Comparison of ENCODE assay signal across 1 cellular context in the genomic region with DNA sequence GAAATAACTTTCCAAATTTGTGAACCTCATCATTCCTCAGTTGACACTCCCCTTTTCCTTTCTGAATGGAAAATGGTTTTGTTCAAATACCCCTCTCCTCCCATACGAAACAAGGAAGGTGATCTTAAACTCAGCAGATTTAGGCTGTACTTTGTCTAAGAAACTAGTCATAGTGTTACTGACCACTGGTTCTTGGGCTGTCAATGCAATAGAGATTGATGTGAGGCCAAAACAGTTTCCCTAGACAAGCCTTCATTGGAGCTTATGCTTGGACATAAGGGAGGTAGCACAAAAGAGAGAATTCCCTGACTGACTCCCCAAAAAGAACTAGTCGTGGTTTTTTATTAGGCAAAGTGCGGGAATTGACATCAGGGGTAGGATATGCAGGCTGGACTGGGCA.
A peak's percentile ranks its signal among the peaks of the same experiment; 100 is the strongest.
TF ChIP-seq lines count a peak whose summit lies in the region.

No MANE protein-coding gene starts in this region.

TF ChIP-seq in K562, 482 proteins besides CTCF, POLR2A, EP300 and RAD21 (continued from another document and continues in another):
- peak; percentile 62 for TF ChIP-seq PKNOX1 (IDR thresholded peaks at IDR 0.05)
- TF ChIP-seq DPF2 (IDR thresholded peaks at IDR 0.05), result no peak
- no peak for TF ChIP-seq ZNF57 (CRISPR knock-in tag; IDR thresholded peaks at IDR 0.05)
- TF ChIP-seq, protein P1, sequence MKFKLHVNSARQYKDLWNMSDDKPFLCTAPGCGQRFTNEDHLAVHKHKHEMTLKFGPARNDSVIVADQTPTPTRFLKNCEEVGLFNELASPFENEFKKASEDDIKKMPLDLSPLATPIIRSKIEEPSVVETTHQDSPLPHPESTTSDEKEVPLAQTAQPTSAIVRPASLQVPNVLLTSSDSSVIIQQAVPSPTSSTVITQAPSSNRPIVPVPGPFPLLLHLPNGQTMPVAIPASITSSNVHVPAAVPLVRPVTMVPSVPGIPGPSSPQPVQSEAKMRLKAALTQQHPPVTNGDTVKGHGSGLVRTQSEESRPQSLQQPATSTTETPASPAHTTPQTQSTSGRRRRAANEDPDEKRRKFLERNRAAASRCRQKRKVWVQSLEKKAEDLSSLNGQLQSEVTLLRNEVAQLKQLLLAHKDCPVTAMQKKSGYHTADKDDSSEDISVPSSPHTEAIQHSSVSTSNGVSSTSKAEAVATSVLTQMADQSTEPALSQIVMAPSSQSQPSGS (CRISPR knock-in tag; IDR thresholded peaks at IDR 0.05), result no peak
- TF ChIP-seq MTA1 (IDR thresholded peaks at IDR 0.05; ENCODE audit: borderline replicate concordance), result no peak
- no peak for TF ChIP-seq DEAF1 (CRISPR knock-in tag; IDR thresholded peaks at IDR 0.05)
- no peak for TF ChIP-seq NR2C2 (CRISPR knock-in tag; IDR thresholded peaks at IDR 0.05)
- TF ChIP-seq NR2C2 (tag; IDR thresholded peaks at IDR 0.05), result 0 out of 2 replicates have a peak, but pooled peaks have one; percentile 9
- no peak for TF ChIP-seq ZNF668 (CRISPR knock-in tag; IDR thresholded peaks at IDR 0.05)
- TF ChIP-seq TCF7L2 (IDR thresholded peaks at IDR 0.05; ENCODE audit: low read depth, low read length), result no peak
- TF ChIP-seq WHSC1 (IDR thresholded peaks at IDR 0.05; ENCODE audit: low read length), result no peak
- peak in 1 of 2 experiments; percentile 36; a peak in 1 of 4 replicates for TF ChIP-seq NRF1 (conservative IDR thresholded peaks at IDR 0.05 in 1 of 2, IDR thresholded peaks at IDR 0.05 in 1 of 2)
- no peak for TF ChIP-seq YBX1 (IDR thresholded peaks at IDR 0.05)
- TF ChIP-seq, protein P2, sequence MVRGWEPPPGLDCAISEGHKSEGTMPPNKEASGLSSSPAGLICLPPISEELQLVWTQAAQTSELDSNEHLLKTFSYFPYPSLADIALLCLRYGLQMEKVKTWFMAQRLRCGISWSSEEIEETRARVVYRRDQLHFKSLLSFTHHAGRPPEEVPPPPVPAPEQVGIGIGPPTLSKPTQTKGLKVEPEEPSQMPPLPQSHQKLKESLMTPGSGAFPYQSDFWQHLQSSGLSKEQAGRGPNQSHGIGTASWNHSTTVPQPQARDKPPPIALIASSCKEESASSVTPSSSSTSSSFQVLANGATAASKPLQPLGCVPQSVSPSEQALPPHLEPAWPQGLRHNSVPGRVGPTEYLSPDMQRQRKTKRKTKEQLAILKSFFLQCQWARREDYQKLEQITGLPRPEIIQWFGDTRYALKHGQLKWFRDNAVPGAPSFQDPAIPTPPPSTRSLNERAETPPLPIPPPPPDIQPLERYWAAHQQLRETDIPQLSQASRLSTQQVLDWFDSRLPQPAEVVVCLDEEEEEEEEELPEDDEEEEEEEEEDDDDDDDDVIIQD (CRISPR knock-in tag; IDR thresholded peaks at IDR 0.05), result no peak
- no peak for TF ChIP-seq FOXK1 (CRISPR knock-in tag; IDR thresholded peaks at IDR 0.05; ENCODE audit: borderline replicate concordance)
- TF ChIP-seq DMBX1 (CRISPR knock-in tag; IDR thresholded peaks at IDR 0.05; ENCODE audit: borderline replicate concordance), result no peak
- no peak for TF ChIP-seq ZNF717 (CRISPR knock-in tag; IDR thresholded peaks at IDR 0.05)
- no peak for TF ChIP-seq ZNF175 (CRISPR knock-in tag; IDR thresholded peaks at IDR 0.05; ENCODE audit: low read depth)
- no peak for TF ChIP-seq STAT5A (IDR thresholded peaks at IDR 0.05; ENCODE audit: borderline replicate concordance, low read length)
- no peak for TF ChIP-seq TAF15 (IDR thresholded peaks at IDR 0.05; ENCODE audit: low read depth, low read length)
- TF ChIP-seq IRF9 (tag; IDR thresholded peaks at IDR 0.05), result no peak
- TF ChIP-seq, protein P3, sequence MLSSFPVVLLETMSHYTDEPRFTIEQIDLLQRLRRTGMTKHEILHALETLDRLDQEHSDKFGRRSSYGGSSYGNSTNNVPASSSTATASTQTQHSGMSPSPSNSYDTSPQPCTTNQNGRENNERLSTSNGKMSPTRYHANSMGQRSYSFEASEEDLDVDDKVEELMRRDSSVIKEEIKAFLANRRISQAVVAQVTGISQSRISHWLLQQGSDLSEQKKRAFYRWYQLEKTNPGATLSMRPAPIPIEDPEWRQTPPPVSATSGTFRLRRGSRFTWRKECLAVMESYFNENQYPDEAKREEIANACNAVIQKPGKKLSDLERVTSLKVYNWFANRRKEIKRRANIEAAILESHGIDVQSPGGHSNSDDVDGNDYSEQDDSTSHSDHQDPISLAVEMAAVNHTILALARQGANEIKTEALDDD (IDR thresholded peaks at IDR 0.05), result peak; percentile 84
- no peak for TF ChIP-seq SNIP1 (IDR thresholded peaks at IDR 0.05; ENCODE audit: low read depth)
- no peak for TF ChIP-seq SMAD4 (CRISPR knock-in tag; conservative IDR thresholded peaks at IDR 0.05)
- TF ChIP-seq ILK (tag; IDR thresholded peaks at IDR 0.05; ENCODE audit: borderline replicate concordance, low read depth), result no peak
- TF ChIP-seq MEIS2 (IDR thresholded peaks at IDR 0.05; ENCODE audit: partially characterized antibody), result peak; percentile 44
- TF ChIP-seq, protein P4, sequence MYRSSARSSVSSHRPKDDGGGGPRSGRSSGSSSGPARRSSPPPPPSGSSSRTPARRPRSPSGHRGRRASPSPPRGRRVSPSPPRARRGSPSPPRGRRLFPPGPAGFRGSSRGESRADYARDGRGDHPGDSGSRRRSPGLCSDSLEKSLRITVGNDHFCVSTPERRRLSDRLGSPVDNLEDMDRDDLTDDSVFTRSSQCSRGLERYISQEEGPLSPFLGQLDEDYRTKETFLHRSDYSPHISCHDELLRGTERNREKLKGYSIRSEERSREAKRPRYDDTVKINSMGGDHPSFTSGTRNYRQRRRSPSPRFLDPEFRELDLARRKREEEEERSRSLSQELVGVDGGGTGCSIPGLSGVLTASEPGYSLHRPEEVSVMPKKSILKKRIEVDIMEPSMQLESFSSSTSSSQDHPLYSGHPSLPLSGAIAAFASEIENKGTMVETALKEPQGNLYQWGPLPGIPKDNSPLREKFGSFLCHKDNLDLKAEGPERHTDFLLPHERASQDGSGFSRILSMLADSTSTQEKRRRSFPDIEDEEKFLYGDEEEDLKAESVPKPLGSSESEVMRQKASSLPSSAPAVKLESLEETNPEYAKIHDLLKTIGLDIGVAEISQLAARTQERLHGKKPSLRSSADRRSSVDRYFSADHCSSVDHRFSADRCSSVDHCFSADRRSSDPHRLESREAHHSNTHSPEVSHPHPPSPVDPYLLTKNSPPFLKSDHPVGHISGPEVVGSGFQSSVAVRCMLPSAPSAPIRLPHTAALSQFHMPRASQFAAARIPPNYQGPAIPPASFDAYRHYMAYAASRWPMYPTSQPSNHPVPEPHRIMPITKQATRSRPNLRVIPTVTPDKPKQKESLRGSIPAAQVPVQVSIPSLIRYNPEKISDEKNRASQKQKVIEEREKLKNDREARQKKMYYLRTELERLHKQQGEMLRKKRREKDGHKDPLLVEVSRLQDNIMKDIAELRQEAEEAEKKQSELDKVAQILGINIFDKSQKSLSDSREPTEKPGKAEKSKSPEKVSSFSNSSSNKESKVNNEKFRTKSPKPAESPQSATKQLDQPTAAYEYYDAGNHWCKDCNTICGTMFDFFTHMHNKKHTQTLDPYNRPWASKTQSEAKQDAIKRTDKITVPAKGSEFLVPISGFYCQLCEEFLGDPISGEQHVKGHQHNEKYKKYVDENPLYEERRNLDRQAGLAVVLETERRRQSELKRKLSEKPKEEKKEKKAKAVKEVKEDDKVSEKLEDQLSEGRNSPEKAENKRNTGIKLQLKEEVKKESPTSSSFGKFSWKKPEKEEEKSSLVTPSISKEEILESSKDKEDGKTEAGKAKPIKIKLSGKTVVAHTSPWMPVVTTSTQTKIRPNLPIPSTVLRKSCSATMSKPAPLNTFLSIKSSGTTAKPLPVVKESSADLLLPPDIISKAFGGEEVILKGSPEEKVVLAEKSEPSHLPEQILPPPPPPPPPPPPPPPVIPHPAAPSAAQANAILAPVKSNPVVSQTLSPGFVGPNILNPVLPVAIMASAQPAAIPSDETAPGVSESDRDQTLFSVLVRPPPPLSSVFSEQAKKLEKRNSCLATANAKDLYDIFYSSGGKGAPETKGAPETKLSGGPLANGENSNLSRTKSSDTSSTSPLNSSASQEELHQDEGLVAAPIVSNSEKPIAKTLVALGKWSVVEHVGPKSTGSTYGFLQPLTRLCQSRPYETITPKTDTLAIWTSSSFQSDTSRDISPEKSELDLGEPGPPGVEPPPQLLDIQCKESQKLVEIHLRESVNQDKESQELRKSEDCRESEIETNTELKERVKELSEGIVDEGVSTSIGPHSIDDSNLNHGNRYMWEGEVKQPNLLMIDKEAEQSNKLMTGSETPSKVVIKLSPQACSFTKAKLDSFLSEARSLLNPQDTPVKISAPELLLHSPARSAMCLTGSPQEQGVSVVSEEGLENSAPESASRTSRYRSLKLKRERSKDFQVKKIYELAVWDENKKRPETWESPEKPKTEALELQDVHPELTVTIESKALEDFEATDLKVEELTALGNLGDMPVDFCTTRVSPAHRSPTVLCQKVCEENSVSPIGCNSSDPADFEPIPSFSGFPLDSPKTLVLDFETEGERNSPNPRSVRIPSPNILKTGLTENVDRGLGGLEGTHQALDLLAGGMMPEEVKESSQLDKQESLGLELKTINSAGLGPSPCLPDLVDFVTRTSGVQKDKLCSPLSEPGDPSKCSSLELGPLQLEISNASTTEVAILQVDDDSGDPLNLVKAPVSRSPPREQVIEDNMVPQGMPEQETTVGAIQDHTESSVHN (IDR thresholded peaks at IDR 0.05; ENCODE audit: borderline replicate concordance in 1 of 2, low read depth in 1 of 2), result no peak
- no peak for TF ChIP-seq RREB1 (CRISPR knock-in tag; IDR thresholded peaks at IDR 0.05)
- TF ChIP-seq TFE3 (CRISPR knock-in tag; IDR thresholded peaks at IDR 0.05), result no peak
- TF ChIP-seq TCFL5 (CRISPR knock-in tag; conservative IDR thresholded peaks at IDR 0.05), result no peak
